In the genomic region with DNA sequence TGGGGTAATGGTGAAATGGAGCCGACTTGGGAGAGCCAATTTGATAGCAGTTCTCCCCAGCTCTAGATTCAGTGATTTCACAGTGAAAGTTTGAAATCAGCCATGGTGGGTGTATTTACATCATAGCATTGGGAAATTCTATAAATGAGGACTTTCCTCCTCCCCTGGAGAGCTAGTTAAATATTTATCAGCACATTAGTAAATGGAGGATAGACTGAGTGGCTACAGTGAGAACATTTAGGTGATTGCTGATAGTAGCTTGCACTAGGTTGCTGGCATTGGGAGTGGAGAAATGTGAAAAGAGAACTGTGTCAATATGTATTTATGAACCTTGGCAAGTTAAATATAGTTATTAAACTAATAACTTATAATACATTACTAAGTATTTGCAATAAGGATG, we compare ENCODE assay signal across 22 cellular contexts.
DNase-seq lines count a peak whose midpoint lies in the region; ATAC-seq, FAIRE-seq and TF ChIP-seq lines count a peak whose summit lies in the region.
"Had no signal": no experiment of that assay in that cellular context is flagged by ENCODE, and none has a peak within 500 bp of the region (broad histone marks: within the 10 kb centered on the region; RNA-seq: fewer than 3 reads in every experiment).

No MANE protein-coding gene starts in this region.

- H3K4me3 ChIP-seq in A549 (no peak overlapping the region), LNCaP clone FGC (ENCODE audit: low read depth, low read length) (no peak overlapping the region)
- H3K4me3 ChIP-seq: GM12878, MG63, SK-N-MC had no signal

- H3K27ac ChIP-seq in A549: no peak overlapping the region
- H3K27ac ChIP-seq: RWPE1, SK-N-MC had no signal

- no peaks in the 10 kb centered on the region for H3K9me3 ChIP-seq in A549
- H3K9me3 ChIP-seq: MG63 had no signal

- peak overlapping the region; percentile 55; the same call in 2 of the 3 replicates for H3K4me2 ChIP-seq in A549

- peak in 1 of 2 experiments; percentile 2 for DNase-seq in A549 (ENCODE audit: low read depth in 1 of 2, low spot score in 1 of 2)
- peak; percentile 32 for DNase-seq in LNCaP clone FGC (ENCODE audit: low read depth)
- DNase-seq in kidney tubule cell (ENCODE audit: low spot score): peak; percentile 15
- DNase-seq in renal cortical epithelial cell (ENCODE audit: low read depth): peak; percentile 75
- no peak for DNase-seq in left cardiac atrium
- no peak for DNase-seq in stimulated activated CD4-positive, alpha-beta T cell treated with anti-CD3 and anti-CD28 coated beads, Interleukin-2, amount 100 ng/mL, for 24 hours
- DNase-seq in NCI-H226: no peak
- DNase-seq: CD4-positive, CD25-positive, alpha-beta regulatory T cell; DND-41; GOT3; HCEC 1CT; Karpas-422; MG63; NCI-H1694 treated with DMSO at 0.1 percent for 48 hours; NCI-H2081 treated with DMSO at 0.1 percent for 48 hours; NCI-H2171 treated with DMSO at 0.1 percent for 48 hours; NK-92 treated with Interleukin-12 subunit alpha and Interleukin-12 subunit beta, amount 100 ng/mL, for 24 hours; SHP77 treated with DMSO at 0.1 percent for 48 hours; SW 1271 had no signal

- no peak for TF ChIP-seq EP300 in A549 (IDR thresholded peaks at IDR 0.05)

- H3K4me1 ChIP-seq in A549: no peaks in the 10 kb centered on the region; the same call in 2 of the 3 replicates

- TF ChIP-seq CTCF in A549 (IDR thresholded peaks at IDR 0.05) (no peak), LNCaP clone FGC (IDR thresholded peaks at IDR 0.05; ENCODE audit: control insufficient read depth, extremely low read depth, insufficient read depth) (no peak)

- FAIRE-seq in A549 (lab: Jason Lieb, UNC): no peak
- FAIRE-seq: GM12878 had no signal

- POLR2A ChIA-PET in A549 (lab: Yijun Ruan, JAX): no interaction called here

- intact Hi-C loops in left cardiac atrium (cut with DNase I): no loop called here

- CTCF ChIA-PET in A549 (lab: Yijun Ruan, JAX): no interaction called here

- TF ChIP-seq POLR2A in A549 (IDR thresholded peaks at IDR 0.05; ENCODE audit: low read length): no peak

- no peak for ATAC-seq in A549
- ATAC-seq in left cardiac atrium: no peak
- ATAC-seq: GM12878 had no signal

- no peak for TF ChIP-seq RAD21 in A549 (conservative IDR thresholded peaks at IDR 0.05 in 1 of 2, IDR thresholded peaks at IDR 0.05 in 1 of 2)

- WGBS in A549 (ENCODE audit: missing lambda C conversion rate): 0% methylated on average over 1 of the region's 1 CpG

TF ChIP-seq in A549, 52 proteins besides CTCF, POLR2A, EP300 and RAD21:
- TF ChIP-seq HEYL (CRISPR knock-in tag; IDR thresholded peaks at IDR 0.05) (no peak), FOSL2 (IDR thresholded peaks at IDR 0.05) (no peak), FOSL2 (CRISPR knock-in tag; IDR thresholded peaks at IDR 0.05) (no peak), ZFP36 (IDR thresholded peaks at IDR 0.05; ENCODE audit: borderline replicate concordance, partially characterized antibody) (no peak), HOXB13 (CRISPR knock-in tag; IDR thresholded peaks at IDR 0.05; ENCODE audit: low read depth) (no peak), ZC3H11A (IDR thresholded peaks at IDR 0.05) (no peak), MAZ (IDR thresholded peaks at IDR 0.05; ENCODE audit: borderline replicate concordance, low read depth, low read length) (no peak), FOXS1 (CRISPR knock-in tag; IDR thresholded peaks at IDR 0.05) (no peak), HOXA7 (CRISPR knock-in tag; IDR thresholded peaks at IDR 0.05) (no peak), NFE2L2 (conservative IDR thresholded peaks at IDR 0.05; ENCODE audit: low read length) (no peak)
- TF ChIP-seq, protein P1, sequence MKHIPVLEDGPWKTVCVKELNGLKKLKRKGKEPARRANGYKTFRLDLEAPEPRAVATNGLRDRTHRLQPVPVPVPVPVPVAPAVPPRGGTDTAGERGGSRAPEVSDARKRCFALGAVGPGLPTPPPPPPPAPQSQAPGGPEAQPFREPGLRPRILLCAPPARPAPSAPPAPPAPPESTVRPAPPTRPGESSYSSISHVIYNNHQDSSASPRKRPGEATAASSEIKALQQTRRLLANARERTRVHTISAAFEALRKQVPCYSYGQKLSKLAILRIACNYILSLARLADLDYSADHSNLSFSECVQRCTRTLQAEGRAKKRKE (CRISPR knock-in tag; IDR thresholded peaks at IDR 0.05; ENCODE audit: low read depth): no peak

Comparison
In these comparisons a context has a peak if more than half of its experiments do, and no peak if none do; other contexts are left out.
1. DNase-seq: peak in LNCaP clone FGC (single experiment), kidney tubule cell (single experiment) and renal cortical epithelial cell (single experiment); none in left cardiac atrium (single experiment), stimulated activated CD4-positive, alpha-beta T cell treated with anti-CD3 and anti-CD28 coated beads, Interleukin-2, amount 100 ng/mL, for 24 hours (0 of 2) and NCI-H226 (single experiment).